8 cellular contexts compared by ENCODE assay signal in genomic region chr1:154626456-154627246, GRCh38. TPM values are rescaled to one million over a fixed set of nuclear protein-coding genes. Genes with fewer than 3 reads are reported as not detected.
DNase-seq lines count a peak whose midpoint lies in the region; TF ChIP-seq lines count a peak whose summit lies in the region.

No MANE protein-coding gene starts in this region.

- peaks cover 61% of the 10 kb centered on the region for H3K79me2 ChIP-seq in Loucy (ENCODE audit: insufficient read depth, low read length)

- H3K9me2 ChIP-seq in Loucy (replicated peaks; ENCODE audit: low read depth, low read length) = no peaks in the 10 kb centered on the region

- H4K20me1 ChIP-seq in Loucy (ENCODE audit: insufficient read depth, low read length, poor library complexity, severe bottlenecking) = peaks cover 41% of the 10 kb centered on the region

- H3K4me2 ChIP-seq in Loucy (ENCODE audit: low read depth, low read length, poor library complexity, severe bottlenecking) = peak overlapping the region; percentile 99

- H3K36me3 ChIP-seq in Loucy (ENCODE audit: insufficient read depth, low read length) (no peaks in the 10 kb centered on the region), kidney epithelial cell (ENCODE audit: control insufficient read depth, insufficient read depth, low read length) (no peaks in the 10 kb centered on the region)

- DNase-seq in stimulated activated CD4-positive, alpha-beta T cell treated with anti-CD3 and anti-CD28 coated beads, Interleukin-1b, Interleukin-23, amount 100 ng/mL, for 48 hours = peak; percentile 12
- DNase-seq in stimulated activated CD4-positive, alpha-beta T cell treated with anti-CD3 and anti-CD28 coated beads, Interleukin-2, amount 100 ng/mL, for 24 hours = no peak
- DNase-seq in astrocyte of the spinal cord (ENCODE audit: low read depth, low spot score) (no peak), kidney epithelial cell (ENCODE audit: low read depth) (no peak), superior temporal gyrus (ENCODE audit: extremely low spot score) (peak; percentile 35), GDM1 (lab: John Stamatoyannopoulos, UW) (no peak)
- no peak for DNase-seq in activated CD4-positive, alpha-beta T cell treated with anti-CD3 and anti-CD28 coated beads for 1 hour

- H3K9ac ChIP-seq in Loucy (ENCODE audit: low read depth, low read length, poor library complexity, severe bottlenecking) = peak overlapping the region; percentile 86

- TF ChIP-seq CTCF in Loucy (conservative IDR thresholded peaks at IDR 0.05; ENCODE audit: low read length) (no peak), astrocyte of the spinal cord (IDR thresholded peaks at IDR 0.05; ENCODE audit: low read depth, low read length) (no peak), kidney epithelial cell (IDR thresholded peaks at IDR 0.05; ENCODE audit: insufficient read depth, low read length, poor library complexity, severe bottlenecking) (no peak)

- peaks cover 48% of the 10 kb centered on the region for H3K4me1 ChIP-seq in Loucy (ENCODE audit: insufficient read depth, low read length, poor library complexity, severe bottlenecking)

- in situ Hi-C loops in astrocyte of the spinal cord (cut with HindIII; ENCODE audit: low sequenced_read_pairs) = no loop called here

- H3F3A ChIP-seq in Loucy (ENCODE audit: low read depth) = peaks cover 12% of the 10 kb centered on the region; the same call in 1 of the 2 replicates

- H3K27me3 ChIP-seq in Loucy (ENCODE audit: insufficient read depth, low read length, poor library complexity, severe bottlenecking) = no peaks in the 10 kb centered on the region
- H3K27me3 ChIP-seq in kidney epithelial cell (ENCODE audit: control insufficient read depth, insufficient read depth, low read length) = peaks cover 2% of the 10 kb centered on the region

- no peaks in the 10 kb centered on the region for H3K9me3 ChIP-seq in Loucy (ENCODE audit: insufficient read depth, low read depth, low read length)

- H3K4me3 ChIP-seq in Loucy (ENCODE audit: low read length, poor library complexity, severe bottlenecking) (peak overlapping the region; percentile 92), astrocyte of the spinal cord (ENCODE audit: low read depth, low read length) (peak overlapping the region; percentile 70), kidney epithelial cell (ENCODE audit: low read depth, low read length) (peak overlapping the region; percentile 57)

- H2AFZ ChIP-seq in Loucy (ENCODE audit: low read length) = peak overlapping the region; percentile 98; the same call in 1 of the 2 replicates

RNA-seq across cellular contexts. Expression of gene ADAR, which starts 18.7 kb away (rescaled TPM):
- total RNA-seq in kidney epithelial cell = 121 and 149 TPM in 2 replicates

RNA-seq across cellular contexts. Expression of gene CHRNB2, which starts 59.1 kb away (rescaled TPM):
- 2.5 and 3.1 TPM in 2 replicates for total RNA-seq in kidney epithelial cell

Comparison
In these comparisons a context has a peak if more than half of its experiments do, and no peak if none do; other contexts are left out.
1. DNase-seq: peak in stimulated activated CD4-positive, alpha-beta T cell treated with anti-CD3 and anti-CD28 coated beads, Interleukin-1b, Interleukin-23, amount 100 ng/mL, for 48 hours (single experiment) and superior temporal gyrus (single experiment); none in stimulated activated CD4-positive, alpha-beta T cell treated with anti-CD3 and anti-CD28 coated beads, Interleukin-2, amount 100 ng/mL, for 24 hours (0 of 2), astrocyte of the spinal cord (single experiment), kidney epithelial cell (single experiment), GDM1 (single experiment) and activated CD4-positive, alpha-beta T cell treated with anti-CD3 and anti-CD28 coated beads for 1 hour (single experiment).
2. Peak in every context shown above with its lines, with median percentiles within 50 percentile points of each other: H3K4me3 ChIP-seq.